ENCODE assay signal across 8 cellular contexts in genomic region chr16:2512920-2513404, GRCh38. TPM values are rescaled to one million over a fixed set of nuclear protein-coding genes. Genes with fewer than 3 reads are reported as not detected.
A peak's percentile ranks its signal among the peaks of the same experiment; 100 is the strongest.
DNase-seq lines count a peak whose midpoint lies in the region; ATAC-seq, FAIRE-seq and TF ChIP-seq lines count a peak whose summit lies in the region.

No MANE protein-coding gene starts in this region.

- no peak for TF ChIP-seq POLR2A in GM12878 (IDR thresholded peaks at IDR 0.05; ENCODE audit: low read depth, low read length)
- no peak for TF ChIP-seq POLR2A in right lobe of liver (IDR thresholded peaks at IDR 0.05)

- H3K4me3 ChIP-seq in LNCaP clone FGC (ENCODE audit: low read depth, low read length), result peak overlapping the region; percentile 83
- H3K4me3 ChIP-seq in GM12878, result peak overlapping the region; percentile 75
- H3K4me3 ChIP-seq in right lobe of liver, result peak overlapping the region; percentile 78 to 82 (median 81)
- peak overlapping the region; percentile 7 for H3K4me3 ChIP-seq in urinary bladder (ENCODE audit: low read depth, low read length)

- no peak for FAIRE-seq in GM12878 (lab: Jason Lieb, UNC)

- intact Hi-C loops in GM12878 (cut with micrococcal nuclease; ENCODE audit: unreplicated experiment) (no loop called here), right lobe of liver (cut with DNase I) (no loop called here)

- H3K9me3 ChIP-seq in GM12878 (replicated peaks; ENCODE audit: control insufficient read depth, insufficient read depth, low read length) (no peaks in the 10 kb centered on the region), right lobe of liver (no peaks in the 10 kb centered on the region)

- no peak for DNase-seq in LNCaP clone FGC (ENCODE audit: low read depth)
- no peak for DNase-seq in GM12878 (ENCODE audit: low read depth, low spot score)
- peak; percentile 26 to 59 (median 57) for DNase-seq in right lobe of liver
- no peak for DNase-seq in mucosa of gallbladder (ENCODE audit: low spot score)

- in situ Hi-C loops in GM12878 (cut with MboI), result no loop called here

- peaks cover 40% of the 10 kb centered on the region for H3K79me2 ChIP-seq in GM12878 (ENCODE audit: control insufficient read depth, insufficient read depth, low read length)

- H3K4me1 ChIP-seq in GM12878 (ENCODE audit: control insufficient read depth, insufficient read depth, low read length), result peaks cover 33% of the 10 kb centered on the region
- H3K4me1 ChIP-seq in right lobe of liver, result peaks cover 0 to 31% (median 17%) of the 10 kb centered on the region in 4 donors
- no peaks in the 10 kb centered on the region for H3K4me1 ChIP-seq in urinary bladder (ENCODE audit: insufficient read depth)

- SMC1A ChIA-PET in GM12878 (lab: Charles Lee; ENCODE audit: uncharacterized antibody, unreplicated experiment), result interaction anchor here (0.8 to 1.3 kb wide), 2 partner anchors 11 to 25 kb away, joined by 3 to 5 read pairs; partner anchors contain the start of gene PDPK1

- H3K27ac ChIP-seq in GM12878 (ENCODE audit: control insufficient read depth, insufficient read depth) (peak overlapping the region; percentile 84), right lobe of liver (peak overlapping the region; percentile 92 to 94 (median 93)), urinary bladder (ENCODE audit: low read depth) (no peak overlapping the region)

- H3K4me2 ChIP-seq in GM12878 (ENCODE audit: control insufficient read depth, insufficient read depth), result peak overlapping the region; percentile 52

- BruUV-seq in GM12878 (replicated peaks; lab: Mats Ljungman, UMichigan), result no TSS peak

- no peak for TF ChIP-seq EP300 in GM12878 (IDR thresholded peaks at IDR 0.05; ENCODE audit: borderline replicate concordance in 1 of 2, control insufficient read depth in 1 of 2, low read depth in 2 of 2, low read length in 2 of 2)

- H2AFZ ChIP-seq in GM12878 (ENCODE audit: control insufficient read depth, low read depth, low read length), result peak overlapping the region; percentile 29

- ATAC-seq in GM12878 (peak; percentile 3), right lobe of liver (no peak), HG03108 (IDR thresholded peaks at IDR 0.05; ENCODE audit: unreplicated experiment) (no peak), GM21619 (IDR thresholded peaks at IDR 0.05; ENCODE audit: unreplicated experiment) (no peak)

- CTCF ChIA-PET in GM12878 (lab: Yijun Ruan, JAX), result interaction anchor here (0.6 to 1.6 kb wide), 3 partner anchors 23 to 373 kb away, joined by 3 to 4 read pairs (median 4); no protein-coding TSS in a partner anchor

- H3K27me3 ChIP-seq in GM12878 (replicated peaks in 1 of 2; ENCODE audit: control insufficient read depth in 2 of 2, insufficient read depth in 2 of 2, low read length in 1 of 2), result no peaks in the 10 kb centered on the region
- H3K27me3 ChIP-seq in right lobe of liver, result no peaks in the 10 kb centered on the region

- 0 out of 2 replicates have a peak overlapping the region, but pooled peaks have one; percentile 36 for H3K9ac ChIP-seq in GM12878 (ENCODE audit: control insufficient read depth, insufficient read depth, low read length)

- WGBS in GM12878 (ENCODE audit: insufficient coverage, insufficient replicate concordance, low lambda C conversion rate, missing lambda C conversion rate), result 41% methylated on average over 15 of the region's 15 CpGs
- WGBS in right lobe of liver (ENCODE audit: insufficient coverage, low coverage, low lambda C conversion rate, missing lambda C conversion rate), result 53% methylated on average over 7 of the region's 15 CpGs
- WGBS in urinary bladder, result 44% methylated on average over 15 of the region's 15 CpGs

- POLR2A ChIA-PET in GM12878 (lab: Charles Lee), result interaction anchor here (0.9 to 1.7 kb wide), 3 partner anchors 19 to 358 kb away, joined by 3 to 6 read pairs (median 3); partner anchors contain the start of genes CCNF and TRAF7

- TF ChIP-seq CTCF in GM12872 (IDR thresholded peaks at IDR 0.05; ENCODE audit: insufficient read depth, low read depth, low read length), result peak; percentile 37; the same call in 1 of the 3 replicates
- TF ChIP-seq CTCF in LNCaP clone FGC (IDR thresholded peaks at IDR 0.05; ENCODE audit: control insufficient read depth, extremely low read depth, insufficient read depth), result no peak
- peak in 2 of 3 experiments; percentile 14 to 25; a peak in 1 of 6 replicates for TF ChIP-seq CTCF in GM12878 (IDR thresholded peaks at IDR 0.05 in 2 of 3, conservative IDR thresholded peaks at IDR 0.05 in 1 of 3; ENCODE audit: control insufficient read depth in 2 of 3, extremely low read depth in 1 of 3, insufficient read depth in 1 of 3, low read depth in 3 of 3, low read length in 3 of 3)
- no peak for TF ChIP-seq CTCF in right lobe of liver (IDR thresholded peaks at IDR 0.05)

- H3K36me3 ChIP-seq in GM12878 (ENCODE audit: control insufficient read depth in 2 of 2, insufficient read depth in 2 of 2, low read length in 1 of 2) (peaks cover 3 to 6% of the 10 kb centered on the region in 2 experiments; a peak in 3 of 4 replicates), right lobe of liver (no peaks in the 10 kb centered on the region), urinary bladder (ENCODE audit: insufficient read depth) (no peaks in the 10 kb centered on the region)

- H4K20me1 ChIP-seq in GM12878 (ENCODE audit: control insufficient read depth, insufficient read depth), result peaks cover 6% of the 10 kb centered on the region; the same call in 1 of the 2 replicates

- RAD21 ChIA-PET in GM12878 (lab: Charles Lee; ENCODE audit: unreplicated experiment), result interaction anchor here (1.0 to 1.3 kb wide), 2 partner anchors 43 to 240 kb away, joined by 3 to 4 read pairs; partner anchors contain the start of gene SRRM2

- no peak for TF ChIP-seq RAD21 in GM12878 (IDR thresholded peaks at IDR 0.05; ENCODE audit: insufficient read depth, low read depth, low read length)

RNA-seq across cellular contexts. Expression of gene ATP6V0C, which starts 0.8 kb away (rescaled TPM):
- 23.2 and 35.0 TPM in 2 replicates for total RNA-seq in GM12878 (2013; cell fraction: nucleolus; rRNA removed)
- total RNA-seq in GM12878 (2014; rRNA removed), result 14.0 and 19.1 TPM in 2 replicates
- 8.2 and 10.4 TPM in 2 replicates for total RNA-seq in GM12878 (2014; rRNA removed; fragmentation: Illumina TruSeq; extraction: Trizol)
- 127 and 135 TPM in 2 replicates for total RNA-seq in GM12878 (2021)
- 42.6 TPM for polyA plus RNA-seq in GM12878 (2011; ENCODE audit: low read depth)
- 1.5 and 5.9 TPM in 2 replicates for polyA plus RNA-seq in GM12878 (2011; rRNA removed)
- 17.1 and 29.2 TPM in 2 replicates for polyA plus RNA-seq in GM12878 (2011; cell fraction: cytosol; rRNA removed)
- 23.8 and 36.7 TPM in 2 replicates for polyA plus RNA-seq in GM12878 (2011; cell fraction: nucleus; rRNA removed)
- polyA plus RNA-seq in GM12878 (2012), result 148 and 155 TPM in 2 replicates
- polyA plus RNA-seq in GM12878 (2014; fragmentation: Illumina TruSeq; extraction: Trizol), result 8.7 and 17.6 TPM in 2 replicates
- polyA plus RNA-seq in GM12878 (2014; fragmentation: Nextera tagmentation; extraction: Ambion mirVana), result 10 to 100 TPM in 1 of 2 experiments, 1 to 10 TPM in 1; 2.4 to 16.5 TPM
- 32.2 and 53.4 TPM in 2 replicates for polyA plus RNA-seq in GM12878 (2014; rRNA removed)
- polyA plus RNA-seq in GM12878 (2016; fragmentation: Nextera tagmentation; extraction: Ambion mirVana), result 100 to 1,000 TPM; 107 to 115 TPM
- polyA minus RNA-seq in GM12878 (2011; rRNA and poly(A)+ RNA removed), result 7.2 and 8.9 TPM in 2 replicates
- 44.1 and 66.7 TPM in 2 replicates for polyA minus RNA-seq in GM12878 (2011; cell fraction: cytosol; rRNA and poly(A)+ RNA removed)
- polyA minus RNA-seq in GM12878 (2011; cell fraction: nucleus; rRNA and poly(A)+ RNA removed), result 8.8 and 18.3 TPM in 2 replicates
- 100 to 1,000 TPM in 1 of 6 experiments, 10 to 100 TPM in 5; 71.5 to 100 (median 79.4) TPM for total RNA-seq in right lobe of liver
- total RNA-seq in urinary bladder, result 15.0 TPM
- 193 TPM for polyA plus RNA-seq in urinary bladder
- total RNA-seq in mucosa of gallbladder, result 246 TPM

RNA-seq across cellular contexts. Expression of gene AMDHD2, which starts 7.2 kb away (rescaled TPM):
- total RNA-seq in GM12878 (2013; cell fraction: nucleolus; rRNA removed), result 69.9 and 87.2 TPM in 2 replicates
- total RNA-seq in GM12878 (2014; rRNA removed) (26.3 and 32.2 TPM in 2 replicates), GM12878 (2014; rRNA removed; fragmentation: Illumina TruSeq; extraction: Trizol) (8.0 and 8.9 TPM in 2 replicates), GM12878 (2021) (35.1 and 41.8 TPM in 2 replicates), right lobe of liver (10 to 100 TPM; 12.3 to 24.9 (median 21.4) TPM), urinary bladder (16.4 TPM), mucosa of gallbladder (60.9 TPM)
- 4.6 TPM for polyA plus RNA-seq in GM12878 (2011; ENCODE audit: low read depth)
- polyA plus RNA-seq in GM12878 (2011; rRNA removed) (3.0 and 5.2 TPM in 2 replicates), GM12878 (2014; fragmentation: Illumina TruSeq; extraction: Trizol) (0.76 and 3.9 TPM in 2 replicates), GM12878 (2014; fragmentation: Nextera tagmentation; extraction: Ambion mirVana) (under 1 TPM in 1 of 2 experiments, not detected in 1; 0.60 TPM), GM12878 (2014; rRNA removed) (35.6 and 38.4 TPM in 2 replicates), GM12878 (2016; fragmentation: Nextera tagmentation; extraction: Ambion mirVana) (10 to 100 TPM; 24.3 to 29.4 TPM), urinary bladder (40.2 TPM)
- 8.4 and 14.9 TPM in 2 replicates for polyA plus RNA-seq in GM12878 (2011; cell fraction: cytosol; rRNA removed)
- polyA plus RNA-seq in GM12878 (2011; cell fraction: nucleus; rRNA removed), result 92.7 and 133 TPM in 2 replicates
- polyA plus RNA-seq in GM12878 (2012), result 17.9 and 19.9 TPM in 2 replicates
- 3.6 and 13.4 TPM in 2 replicates for polyA minus RNA-seq in GM12878 (2011; rRNA and poly(A)+ RNA removed)
- 4.2 and 7.5 TPM in 2 replicates for polyA minus RNA-seq in GM12878 (2011; cell fraction: cytosol; rRNA and poly(A)+ RNA removed)
- 27.3 and 47.7 TPM in 2 replicates for polyA minus RNA-seq in GM12878 (2011; cell fraction: nucleus; rRNA and poly(A)+ RNA removed)

RNA-seq across cellular contexts. Expression of gene CEMP1, which starts 18.2 kb away (rescaled TPM):
- 0.98 TPM in 1 of 2 replicates, not detected in the other for total RNA-seq in GM12878 (2013; cell fraction: nucleolus; rRNA removed)
- total RNA-seq in GM12878 (2014; rRNA removed) (not detected in 2 replicates), GM12878 (2014; rRNA removed; fragmentation: Illumina TruSeq; extraction: Trizol) (not detected in 2 replicates), GM12878 (2021) (0.15 TPM in 1 of 2 replicates, not detected in the other), right lobe of liver (under 1 TPM in 2 of 6 experiments, not detected in 4; 0.22 to 0.29 TPM), urinary bladder (not detected), mucosa of gallbladder (1.8 TPM)
- not detected for polyA plus RNA-seq in GM12878 (2011; ENCODE audit: low read depth)
- polyA plus RNA-seq in GM12878 (2011; rRNA removed) (0.05 TPM in 1 of 2 replicates, not detected in the other), GM12878 (2014; fragmentation: Illumina TruSeq; extraction: Trizol) (not detected in 2 replicates), GM12878 (2014; fragmentation: Nextera tagmentation; extraction: Ambion mirVana) (1 to 10 TPM in 1 of 2 experiments, not detected in 1; 1.5 TPM), GM12878 (2014; rRNA removed) (not detected in 2 replicates), GM12878 (2016; fragmentation: Nextera tagmentation; extraction: Ambion mirVana) (1 to 10 TPM; 3.9 to 8.2 TPM), urinary bladder (0.85 TPM)
- 0.13 TPM in 1 of 2 replicates, not detected in the other for polyA plus RNA-seq in GM12878 (2011; cell fraction: cytosol; rRNA removed)
- polyA plus RNA-seq in GM12878 (2011; cell fraction: nucleus; rRNA removed), result 0.16 TPM in 1 of 2 replicates, not detected in the other
- 2.8 TPM in 1 of 2 replicates, not detected in the other for polyA plus RNA-seq in GM12878 (2012)
- 0.31 TPM in 1 of 2 replicates, not detected in the other for polyA minus RNA-seq in GM12878 (2011; rRNA and poly(A)+ RNA removed)
- polyA minus RNA-seq in GM12878 (2011; cell fraction: cytosol; rRNA and poly(A)+ RNA removed), result not detected in 2 replicates
- 0.36 and 0.96 TPM in 2 replicates for polyA minus RNA-seq in GM12878 (2011; cell fraction: nucleus; rRNA and poly(A)+ RNA removed)

RNA-seq across cellular contexts. Expression of gene PDPK1, which starts 24.9 kb away (rescaled TPM):
- total RNA-seq in GM12878 (2013; cell fraction: nucleolus; rRNA removed), result 62.9 and 66.4 TPM in 2 replicates
- total RNA-seq in GM12878 (2014; rRNA removed), result 18.2 and 22.7 TPM in 2 replicates
- total RNA-seq in GM12878 (2014; rRNA removed; fragmentation: Illumina TruSeq; extraction: Trizol), result 15.8 and 18.0 TPM in 2 replicates
- 35.7 and 39.0 TPM in 2 replicates for total RNA-seq in GM12878 (2021)
- polyA plus RNA-seq in GM12878 (2011; ENCODE audit: low read depth), result 11.0 TPM
- polyA plus RNA-seq in GM12878 (2011; rRNA removed), result 40.1 and 41.3 TPM in 2 replicates
- 30.9 and 33.6 TPM in 2 replicates for polyA plus RNA-seq in GM12878 (2011; cell fraction: cytosol; rRNA removed)
- polyA plus RNA-seq in GM12878 (2011; cell fraction: nucleus; rRNA removed), result 45.6 and 48.6 TPM in 2 replicates
- 15.1 and 19.1 TPM in 2 replicates for polyA plus RNA-seq in GM12878 (2012)
- 31.6 and 38.5 TPM in 2 replicates for polyA plus RNA-seq in GM12878 (2014; fragmentation: Illumina TruSeq; extraction: Trizol)
- polyA plus RNA-seq in GM12878 (2014; fragmentation: Nextera tagmentation; extraction: Ambion mirVana), result 1 to 10 TPM; 3.9 to 5.2 TPM
- polyA plus RNA-seq in GM12878 (2014; rRNA removed), result 24.7 and 25.5 TPM in 2 replicates
- 10 to 100 TPM; 26.3 to 30.8 TPM for polyA plus RNA-seq in GM12878 (2016; fragmentation: Nextera tagmentation; extraction: Ambion mirVana)
- 46.2 and 54.6 TPM in 2 replicates for polyA minus RNA-seq in GM12878 (2011; rRNA and poly(A)+ RNA removed)
- 11.4 and 16.6 TPM in 2 replicates for polyA minus RNA-seq in GM12878 (2011; cell fraction: cytosol; rRNA and poly(A)+ RNA removed)
- polyA minus RNA-seq in GM12878 (2011; cell fraction: nucleus; rRNA and poly(A)+ RNA removed), result 18.3 and 23.6 TPM in 2 replicates
- 10 to 100 TPM; 20.7 to 28.3 (median 24.5) TPM for total RNA-seq in right lobe of liver
- 20.0 TPM for total RNA-seq in urinary bladder
- polyA plus RNA-seq in urinary bladder, result 26.0 TPM
- total RNA-seq in mucosa of gallbladder, result 72.0 TPM

RNA-seq across cellular contexts. Expression of gene TBC1D24, which starts 38.0 kb away (rescaled TPM):
- 29.8 and 34.7 TPM in 2 replicates for total RNA-seq in GM12878 (2013; cell fraction: nucleolus; rRNA removed)
- total RNA-seq in GM12878 (2014; rRNA removed), result 5.6 and 6.6 TPM in 2 replicates
- 3.3 and 3.5 TPM in 2 replicates for total RNA-seq in GM12878 (2014; rRNA removed; fragmentation: Illumina TruSeq; extraction: Trizol)
- 7.9 and 9.6 TPM in 2 replicates for total RNA-seq in GM12878 (2021)
- polyA plus RNA-seq in GM12878 (2011; ENCODE audit: low read depth), result 1.3 TPM
- 3.4 and 4.3 TPM in 2 replicates for polyA plus RNA-seq in GM12878 (2011; rRNA removed)
- polyA plus RNA-seq in GM12878 (2011; cell fraction: cytosol; rRNA removed), result 4.9 and 6.5 TPM in 2 replicates
- 18.3 and 21.2 TPM in 2 replicates for polyA plus RNA-seq in GM12878 (2011; cell fraction: nucleus; rRNA removed)
- 2.5 and 2.8 TPM in 2 replicates for polyA plus RNA-seq in GM12878 (2012)
- 2.6 and 2.7 TPM in 2 replicates for polyA plus RNA-seq in GM12878 (2014; fragmentation: Illumina TruSeq; extraction: Trizol)
- polyA plus RNA-seq in GM12878 (2014; fragmentation: Nextera tagmentation; extraction: Ambion mirVana), result 1 to 10 TPM; 1.1 to 1.5 TPM
- polyA plus RNA-seq in GM12878 (2014; rRNA removed), result 5.7 and 6.9 TPM in 2 replicates
- polyA plus RNA-seq in GM12878 (2016; fragmentation: Nextera tagmentation; extraction: Ambion mirVana), result 1 to 10 TPM; 4.6 to 5.8 TPM
- 8.9 and 13.5 TPM in 2 replicates for polyA minus RNA-seq in GM12878 (2011; rRNA and poly(A)+ RNA removed)
- polyA minus RNA-seq in GM12878 (2011; cell fraction: cytosol; rRNA and poly(A)+ RNA removed), result 4.0 and 4.5 TPM in 2 replicates
- 5.4 and 9.6 TPM in 2 replicates for polyA minus RNA-seq in GM12878 (2011; cell fraction: nucleus; rRNA and poly(A)+ RNA removed)
- total RNA-seq in right lobe of liver, result 10 to 100 TPM; 14.9 to 22.7 (median 17.5) TPM
- 11.2 TPM for total RNA-seq in urinary bladder
- 5.8 TPM for polyA plus RNA-seq in urinary bladder
- total RNA-seq in mucosa of gallbladder, result 20.6 TPM

Comparison
In these comparisons a context has a peak if more than half of its experiments do, and no peak if none do; other contexts are left out.
1. CTCF ChIP-seq: peak in GM12872 (single experiment) and GM12878 (2 of 3); none in LNCaP clone FGC (single experiment) and right lobe of liver (0 of 4).
2. DNase-seq: peak in right lobe of liver (3 of 3); none in LNCaP clone FGC (single experiment), GM12878 (single experiment) and mucosa of gallbladder (single experiment).
3. H3K4me3 ChIP-seq: peak in every context shown above with its lines; median percentile 83 in LNCaP clone FGC; 81 in right lobe of liver; 75 in GM12878; 7 in urinary bladder.